8 cellular contexts compared by ENCODE assay signal in the genomic region with DNA sequence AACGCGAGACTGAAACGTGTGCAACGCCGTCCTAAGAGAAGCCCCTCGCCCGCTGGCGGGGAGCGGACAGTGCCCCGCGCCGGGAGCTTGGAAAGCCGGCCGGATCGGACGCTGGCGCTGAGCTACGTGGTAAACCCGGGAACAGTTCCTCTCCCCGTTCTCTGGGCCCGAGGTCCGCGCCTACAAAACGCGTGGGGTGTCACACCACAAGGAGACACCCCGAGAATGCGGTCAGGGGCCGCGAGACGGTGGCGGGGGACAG. TPM values are rescaled to one million over a fixed set of nuclear protein-coding genes. Genes with fewer than 3 reads are reported as not detected.
A peak's percentile ranks its signal among the peaks of the same experiment; 100 is the strongest.
DNase-seq lines count a peak whose midpoint lies in the region; ATAC-seq and TF ChIP-seq lines count a peak whose summit lies in the region.

No MANE protein-coding gene starts in this region.

- H3K4me3 ChIP-seq in cardiac muscle cell (peak overlapping the region; percentile 82), left ventricle myocardium inferior (peak overlapping the region; percentile 83), smooth muscle cell (peak overlapping the region; percentile 68)

- 1% methylated on average over 31 of the region's 31 CpGs for WGBS in smooth muscle cell (ENCODE audit: low lambda C conversion rate)

- H3K27ac ChIP-seq in cardiac muscle cell (peak overlapping the region; percentile 99), left ventricle myocardium inferior (replicated peaks) (peak overlapping the region; percentile 98), smooth muscle cell (ENCODE audit: low read depth) (peak overlapping the region; percentile 93)

- H4K20me1 ChIP-seq in smooth muscle cell (ENCODE audit: low read depth) = peaks cover 53% of the 10 kb centered on the region

- H3K9me3 ChIP-seq in cardiac muscle cell (ENCODE audit: low read depth) (no peaks in the 10 kb centered on the region), left ventricle myocardium inferior (replicated peaks) (no peaks in the 10 kb centered on the region), smooth muscle cell (replicated peaks; ENCODE audit: low read depth) (no peaks in the 10 kb centered on the region)

- POLR2A ChIA-PET in WTC11 (lab: Charles Lee) = interaction anchor here (0.8 kb wide), 1 partner anchor 12 kb away, joined by 3 read pairs; no protein-coding TSS in a partner anchor

- peak overlapping the region; percentile 89 for H3K4me2 ChIP-seq in smooth muscle cell

- H3K27ac Mint-ChIP-seq in WTC11 = no peak overlapping the region; the same call in 1 of the 2 replicates

- H3K4me1 ChIP-seq in cardiac muscle cell (ENCODE audit: low read depth) = peaks cover 26% of the 10 kb centered on the region
- H3K4me1 ChIP-seq in left ventricle myocardium inferior = peaks cover 61% of the 10 kb centered on the region
- H3K4me1 ChIP-seq in smooth muscle cell (ENCODE audit: low read depth) = peaks cover 22% of the 10 kb centered on the region

- no peaks in the 10 kb centered on the region for H3K27me3 Mint-ChIP-seq in WTC11 (ENCODE audit: low read depth)

- peaks cover 8% of the 10 kb centered on the region; the same call in 1 of the 2 replicates for H3K9me3 Mint-ChIP-seq in WTC11

- DNase-seq in cardiac muscle cell (ENCODE audit: low read depth in 1 of 2, low spot score in 1 of 2) (peak in 1 of 2 donors; percentile 74), cardiac septum (ENCODE audit: low spot score) (no peak), WTC11 (ENCODE audit: low spot score) (no peak), left ventricle myocardium inferior (no peak), smooth muscle cell (lab: John Stamatoyannopoulos, UW; ENCODE audit: unreplicated experiment) (no peak), HT-29 (ENCODE audit: low spot score) (no peak), COR-L47 (lab: John Stamatoyannopoulos, UW) (no peak)

- ATAC-seq in WTC11 = peak; percentile 2; the same call in 1 of the 2 replicates
- ATAC-seq in HG03175 (IDR thresholded peaks at IDR 0.05; ENCODE audit: unreplicated experiment) = no peak

- peak overlapping the region; percentile 95 for H3K9ac ChIP-seq in smooth muscle cell (ENCODE audit: low read depth)

- H2AFZ ChIP-seq in smooth muscle cell (ENCODE audit: low read depth) = peak overlapping the region; percentile 56

- TF ChIP-seq CTCF in cardiac muscle cell (IDR thresholded peaks at IDR 0.05; ENCODE audit: low read depth, low read length) (no peak), WTC11 (IDR thresholded peaks at IDR 0.05) (no peak), left ventricle myocardium inferior (IDR thresholded peaks at IDR 0.05; ENCODE audit: borderline replicate concordance) (no peak), smooth muscle cell (IDR thresholded peaks at IDR 0.05; ENCODE audit: borderline replicate concordance, insufficient read depth, poor library complexity, severe bottlenecking) (no peak)

- intact Hi-C loops in cardiac septum (cut with DNase I) (loop anchor here (2.0 kb wide), 1 partner anchor 74 kb away; no protein-coding TSS in a partner anchor), left ventricle myocardium inferior (cut with micrococcal nuclease) (no loop called here)

- H3K36me3 ChIP-seq in cardiac muscle cell (no peaks in the 10 kb centered on the region), left ventricle myocardium inferior (no peaks in the 10 kb centered on the region), smooth muscle cell (ENCODE audit: low read depth) (no peaks in the 10 kb centered on the region)

- H3K4me3 Mint-ChIP-seq in WTC11 = peak overlapping the region; percentile 89

- no peaks in the 10 kb centered on the region for H3F3A ChIP-seq in smooth muscle cell (ENCODE audit: low read depth)

- H3K27me3 ChIP-seq in cardiac muscle cell = no peaks in the 10 kb centered on the region
- no peaks in the 10 kb centered on the region for H3K27me3 ChIP-seq in left ventricle myocardium inferior (ENCODE audit: low read depth)
- no peaks in the 10 kb centered on the region for H3K27me3 ChIP-seq in smooth muscle cell (ENCODE audit: low read depth)

- H3K4me1 Mint-ChIP-seq in WTC11 = peaks cover 39% of the 10 kb centered on the region

- CTCF ChIA-PET in WTC11 (lab: Charles Lee) = interaction anchor here (1.0 to 2.5 kb wide), 12 partner anchors 9 to 179 kb away, joined by 3 to 17 read pairs (median 6); partner anchors contain the start of gene SLC12A5

- peaks cover 50% of the 10 kb centered on the region for H3K79me2 ChIP-seq in smooth muscle cell (ENCODE audit: low read depth)

- H3K36me3 Mint-ChIP-seq in WTC11 = no peaks in the 10 kb centered on the region

TF ChIP-seq in WTC11, 78 proteins besides CTCF, POLR2A, EP300 and RAD21 (continues in another document):
- TF ChIP-seq, protein P1, sequence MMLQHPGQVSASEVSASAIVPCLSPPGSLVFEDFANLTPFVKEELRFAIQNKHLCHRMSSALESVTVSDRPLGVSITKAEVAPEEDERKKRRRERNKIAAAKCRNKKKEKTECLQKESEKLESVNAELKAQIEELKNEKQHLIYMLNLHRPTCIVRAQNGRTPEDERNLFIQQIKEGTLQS (CRISPR knock-in tag; conservative IDR thresholded peaks at IDR 0.05) = no peak
- TF ChIP-seq, protein P2, sequence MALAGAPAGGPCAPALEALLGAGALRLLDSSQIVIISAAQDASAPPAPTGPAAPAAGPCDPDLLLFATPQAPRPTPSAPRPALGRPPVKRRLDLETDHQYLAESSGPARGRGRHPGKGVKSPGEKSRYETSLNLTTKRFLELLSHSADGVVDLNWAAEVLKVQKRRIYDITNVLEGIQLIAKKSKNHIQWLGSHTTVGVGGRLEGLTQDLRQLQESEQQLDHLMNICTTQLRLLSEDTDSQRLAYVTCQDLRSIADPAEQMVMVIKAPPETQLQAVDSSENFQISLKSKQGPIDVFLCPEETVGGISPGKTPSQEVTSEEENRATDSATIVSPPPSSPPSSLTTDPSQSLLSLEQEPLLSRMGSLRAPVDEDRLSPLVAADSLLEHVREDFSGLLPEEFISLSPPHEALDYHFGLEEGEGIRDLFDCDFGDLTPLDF (CRISPR knock-in tag; IDR thresholded peaks at IDR 0.05) = no peak
- TF ChIP-seq, protein P3, sequence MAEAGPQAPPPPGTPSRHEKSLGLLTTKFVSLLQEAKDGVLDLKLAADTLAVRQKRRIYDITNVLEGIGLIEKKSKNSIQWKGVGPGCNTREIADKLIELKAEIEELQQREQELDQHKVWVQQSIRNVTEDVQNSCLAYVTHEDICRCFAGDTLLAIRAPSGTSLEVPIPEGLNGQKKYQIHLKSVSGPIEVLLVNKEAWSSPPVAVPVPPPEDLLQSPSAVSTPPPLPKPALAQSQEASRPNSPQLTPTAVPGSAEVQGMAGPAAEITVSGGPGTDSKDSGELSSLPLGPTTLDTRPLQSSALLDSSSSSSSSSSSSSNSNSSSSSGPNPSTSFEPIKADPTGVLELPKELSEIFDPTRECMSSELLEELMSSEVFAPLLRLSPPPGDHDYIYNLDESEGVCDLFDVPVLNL (CRISPR knock-in tag; IDR thresholded peaks at IDR 0.05; ENCODE audit: borderline replicate concordance, low read depth) = no peak
- no peak for TF ChIP-seq AR (CRISPR knock-in tag; IDR thresholded peaks at IDR 0.05)
- TF ChIP-seq, protein P4, sequence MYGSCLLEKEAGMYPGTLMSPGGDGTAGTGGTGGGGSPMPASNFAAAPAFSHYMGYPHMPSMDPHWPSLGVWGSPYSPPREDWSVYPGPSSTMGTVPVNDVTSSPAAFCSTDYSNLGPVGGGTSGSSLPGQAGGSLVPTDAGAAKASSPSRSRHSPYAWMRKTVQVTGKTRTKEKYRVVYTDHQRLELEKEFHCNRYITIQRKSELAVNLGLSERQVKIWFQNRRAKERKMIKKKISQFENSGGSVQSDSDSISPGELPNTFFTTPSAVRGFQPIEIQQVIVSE (CRISPR knock-in tag; IDR thresholded peaks at IDR 0.05; ENCODE audit: borderline replicate concordance) = no peak
- TF ChIP-seq NFE2L1 (CRISPR knock-in tag; IDR thresholded peaks at IDR 0.05) = no peak

RNA-seq across cellular contexts. Expression of gene NCOA5, which starts 0.8 kb away (rescaled TPM):
- total RNA-seq in cardiac muscle cell = 14.3 and 23.4 TPM in 2 replicates
- polyA plus RNA-seq in cardiac muscle cell = 17.5 and 20.4 TPM in 2 replicates
- 12.3 TPM for total RNA-seq in cardiac septum
- total RNA-seq in WTC11 (2021) = 16.5 to 20.5 TPM (median 16.5 TPM) in 3 replicates
- total RNA-seq in left ventricle myocardium inferior = 16.5 TPM
- 9.5 and 11.4 TPM in 2 replicates for total RNA-seq in smooth muscle cell
- 8.3 and 10.5 TPM in 2 replicates for polyA plus RNA-seq in smooth muscle cell
- total RNA-seq in HT-29 (2014; rRNA removed; shearing (Covaris generic)) = 20.3 and 21.0 TPM in 2 replicates

RNA-seq across cellular contexts. Expression of gene CD40, which starts 29.1 kb away (rescaled TPM):
- total RNA-seq in cardiac muscle cell (0.35 and 0.42 TPM in 2 replicates), cardiac septum (3.8 TPM), WTC11 (2021) (12.9 to 15.3 TPM (median 14.8 TPM) in 3 replicates), left ventricle myocardium inferior (6.8 TPM), smooth muscle cell (13.8 and 14.5 TPM in 2 replicates)
- polyA plus RNA-seq in cardiac muscle cell (0.75 and 1.5 TPM in 2 replicates), smooth muscle cell (25.1 and 27.4 TPM in 2 replicates)
- not detected in 2 replicates for total RNA-seq in HT-29 (2014; rRNA removed; shearing (Covaris generic))

RNA-seq across cellular contexts. Expression of gene SLC12A5, which starts 60.0 kb away (rescaled TPM):
- total RNA-seq in cardiac muscle cell (7.6 and 8.3 TPM in 2 replicates), cardiac septum (0.73 TPM), WTC11 (2021) (6.6 to 8.5 TPM (median 7.2 TPM) in 3 replicates), left ventricle myocardium inferior (not detected), smooth muscle cell (0.09 and 0.40 TPM in 2 replicates)
- polyA plus RNA-seq in cardiac muscle cell (17.1 and 27.9 TPM in 2 replicates), smooth muscle cell (1.2 and 1.3 TPM in 2 replicates)
- not detected in 2 replicates for total RNA-seq in HT-29 (2014; rRNA removed; shearing (Covaris generic))
